In genomic region chr17:40362696-40363479, GRCh38 we compare ENCODE assay signal across 8 cellular contexts. TPM values are rescaled to one million over a fixed set of nuclear protein-coding genes. Genes with fewer than 3 reads are reported as not detected.
DNase-seq lines count a peak whose midpoint lies in the region; ATAC-seq and TF ChIP-seq lines count a peak whose summit lies in the region.

No MANE protein-coding gene starts in this region.

- H4K20me1 ChIP-seq in BLaER1 = no peaks in the 10 kb centered on the region

- H3K9ac ChIP-seq in BLaER1 = peak overlapping the region; percentile 79

- TF ChIP-seq POLR2A in GM19193 (IDR thresholded peaks at IDR 0.05; ENCODE audit: extremely low read depth, insufficient read depth, insufficient read length) = peak; percentile 33

- DNase-seq in HUDEP-2 (lab: John Stamatoyannopoulos, UW; ENCODE audit: unreplicated experiment in 76 of 76) (peak in 72 of 76 experiments; percentile 22 to 89 (median 70)), RWPE2 (ENCODE audit: low spot score) (peak; percentile 77), glomerular visceral epithelial cell (ENCODE audit: extremely low spot score) (peak; percentile 82), renal cortical epithelial cell (ENCODE audit: low read depth) (peak; percentile 31)
- DNase-seq in activated effector memory CD4-positive, alpha-beta T cell treated with anti-CD3 and anti-CD28 coated beads, Interleukin-2, amount 50 U/mL, for 16 hours = peak; percentile 92

- ATAC-seq in RWPE2 (ENCODE audit: low read depth) = peak; percentile 59
- no peak for ATAC-seq in GM21576 (IDR thresholded peaks at IDR 0.05; ENCODE audit: unreplicated experiment)

- H3K4me2 ChIP-seq in BLaER1 = peak overlapping the region; percentile 100

- H3K27ac ChIP-seq in BLaER1 (peak overlapping the region; percentile 72), RWPE2 (ENCODE audit: poor library complexity, severe bottlenecking) (no peak overlapping the region)

- H3K27me3 ChIP-seq in BLaER1 = peaks cover 25% of the 10 kb centered on the region
- no peaks in the 10 kb centered on the region for H3K27me3 ChIP-seq in RWPE2 (ENCODE audit: insufficient read depth, poor library complexity, severe bottlenecking)

- peak; percentile 77 for TF ChIP-seq CTCF in RWPE2 (IDR thresholded peaks at IDR 0.05; ENCODE audit: poor library complexity, severe bottlenecking)

- H3K4me3 ChIP-seq in BLaER1 (peak overlapping the region; percentile 79), RWPE2 (ENCODE audit: severe bottlenecking) (peak overlapping the region; percentile 44)

- H3K36me3 ChIP-seq in BLaER1 (no peaks in the 10 kb centered on the region), RWPE2 (ENCODE audit: low read depth) (no peaks in the 10 kb centered on the region)

- H3K9me3 ChIP-seq in BLaER1 = no peaks in the 10 kb centered on the region
- H3K9me3 ChIP-seq in RWPE2 (ENCODE audit: severe bottlenecking) = no peaks in the 10 kb centered on the region

- H3K4me1 ChIP-seq in BLaER1 = peaks cover 54% of the 10 kb centered on the region
- H3K4me1 ChIP-seq in RWPE2 (ENCODE audit: insufficient read depth, poor library complexity, severe bottlenecking) = peaks cover 3% of the 10 kb centered on the region

RNA-seq across cellular contexts. Expression of gene GJD3, which starts 1.6 kb away (rescaled TPM):
- total RNA-seq in renal cortical epithelial cell = 0.30 TPM in 1 of 2 replicates, not detected in the other

RNA-seq across cellular contexts. Expression of gene RARA, which starts 53.9 kb away (rescaled TPM):
- 3.5 and 18.5 TPM in 2 replicates for total RNA-seq in renal cortical epithelial cell

RNA-seq across cellular contexts. Expression of gene TOP2A, which starts 54.8 kb away (rescaled TPM):
- total RNA-seq in renal cortical epithelial cell = 2.1 and 46.5 TPM in 2 replicates

Comparison
In these comparisons a context has a peak if more than half of its experiments do, and no peak if none do; other contexts are left out.
1. DNase-seq: peak in every context shown above with its lines; median percentile 92 in activated effector memory CD4-positive, alpha-beta T cell treated with anti-CD3 and anti-CD28 coated beads, Interleukin-2, amount 50 U/mL, for 16 hours; 82 in glomerular visceral epithelial cell; 77 in RWPE2; 70 in HUDEP-2; 31 in renal cortical epithelial cell.